Comparison of ENCODE assay signal across 29 cellular contexts in the genomic region with DNA sequence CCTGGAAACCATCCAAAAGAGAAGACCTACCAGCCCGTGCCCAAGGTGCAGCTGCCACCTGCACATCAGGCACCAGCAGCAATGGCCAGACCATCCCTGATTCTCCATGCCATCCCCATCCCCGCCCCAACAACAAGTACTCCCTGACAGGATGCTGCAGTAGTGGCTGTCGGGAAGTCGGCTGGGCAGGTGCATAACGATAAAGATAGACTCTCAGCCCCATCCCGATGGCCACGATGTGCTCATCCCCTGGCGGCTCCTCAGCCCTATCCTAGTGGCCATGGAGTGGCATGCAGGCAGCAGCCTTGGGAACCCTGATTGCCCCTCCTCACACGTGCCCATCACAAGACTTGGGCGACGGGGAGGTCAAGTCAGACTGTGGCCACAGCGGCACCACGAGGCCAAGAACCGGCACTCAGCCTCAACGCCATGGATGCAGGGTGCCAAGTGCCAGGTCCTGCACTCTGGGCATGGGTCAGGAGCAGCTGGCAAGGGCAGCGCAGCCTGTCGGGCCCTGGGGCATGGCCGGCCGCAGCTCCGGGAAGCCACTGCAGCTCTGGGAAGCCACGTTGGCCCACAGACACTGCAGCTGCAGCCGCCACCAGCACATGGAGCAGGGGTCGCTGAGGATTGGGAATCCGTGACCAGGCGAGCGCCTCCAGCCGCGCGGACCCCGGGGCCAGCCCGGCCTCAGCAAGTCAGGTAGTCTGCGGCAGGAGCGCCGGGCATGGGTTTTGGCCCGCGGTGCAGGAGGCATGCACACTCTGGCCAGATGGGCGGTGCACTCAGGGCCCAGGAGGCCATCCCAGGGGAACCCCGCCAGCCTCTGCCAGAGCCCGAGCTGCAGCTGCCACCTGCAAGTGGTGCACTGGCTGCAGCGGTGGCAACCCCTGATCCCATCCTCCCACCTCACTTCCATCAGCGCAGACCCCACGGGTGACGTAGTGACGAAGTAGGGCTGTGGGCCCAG.
"Had no signal": no experiment of that assay in that cellular context is flagged by ENCODE, and none has a peak within 500 bp of the region (broad histone marks: within the 10 kb centered on the region; RNA-seq: fewer than 3 reads in every experiment).

No MANE protein-coding gene starts in this region.

- H3K36me3 Mint-ChIP-seq: stimulated activated memory B cell treated with anti-CD40 and anti-IgM and Interleukin-4, amounts not matched to agents 10 μg/mL and 1 μg/mL and 100 μg/mL, for 72 hours had no signal

- H3K4me3 Mint-ChIP-seq: activated CD8-positive, alpha-beta T cell treated with anti-CD3 and anti-CD28 coated beads for 36 hours; activated T-cell treated with anti-CD3 and anti-CD28 coated beads, Interleukin-2, amount 50 U/mL, for 4 hours; activated T-helper 17 cell treated with anti-CD3 and anti-CD28 coated beads, Interleukin-2, amount 50 U/mL, for 72 hours; dendritic cell treated with granulocyte-macrophage colony-stimulating factor and Interleukin-4, amounts not matched to agents 40 ng/mL and 50 ng/mL, for 4 days; endodermal cell; nephron progenitor cell; stimulated activated memory B cell treated with anti-CD40 and anti-IgM and Interleukin-4, amounts not matched to agents 10 μg/mL and 1 μg/mL and 100 μg/mL, for 72 hours; T-helper 17 cell had no signal

- ATAC-seq: activated CD8-positive, alpha-beta T cell treated with anti-CD3 and anti-CD28 coated beads for 36 hours; activated T-cell treated with anti-CD3 and anti-CD28 coated beads, Interleukin-2, amount 50 U/mL, for 4 hours; activated T-helper 17 cell treated with anti-CD3 and anti-CD28 coated beads, Interleukin-2, amount 50 U/mL, for 72 hours; esophagus mucosa; left lobe of liver; mucosa of descending colon; stimulated activated memory B cell treated with anti-CD40 and anti-IgM and Interleukin-4, amounts not matched to agents 10 μg/mL and 1 μg/mL and 100 μg/mL, for 72 hours; T-helper 17 cell had no signal

- H3K27me3 ChIP-seq: neutrophil, ovary, stomach, suprapubic skin, tibial artery had no signal

- H3K4me3 ChIP-seq: mucosa of descending colon, ovary, prostate gland, stomach, suprapubic skin, tibial artery had no signal

- H3K27ac ChIP-seq: neutrophil, ovary, prostate gland, stomach, suprapubic skin, tibial artery had no signal

- H3K4me1 ChIP-seq: prostate gland, stomach, suprapubic skin, tibial artery had no signal

- H3K36me3 ChIP-seq: neutrophil, ovary, prostate gland, stomach, suprapubic skin, tibial artery had no signal

- H3K9me3 ChIP-seq: neutrophil, prostate gland had no signal

- DNase-seq: activated CD4-positive, alpha-beta T cell treated with anti-CD3 and anti-CD28 coated beads, Interleukin-2, amount 50 U/mL, for 1 hour; activated CD4-positive, CD25-positive, alpha-beta regulatory T cell treated with anti-CD3 and anti-CD28 coated beads, Interleukin-2, amount 50 U/mL, for 72 hours; activated CD8-positive, alpha-beta T cell treated with anti-CD3 and anti-CD28 coated beads for 36 hours; activated gamma-delta T cell treated with Interleukin-2 at 50 U/mL for 16 hours; activated naive CD4-positive, alpha-beta T cell treated with anti-CD3 and anti-CD28 coated beads, Interleukin-2, amount 50 U/mL, for 16 hours; activated T-cell treated with anti-CD3 and anti-CD28 coated beads, Interleukin-2, amount 50 U/mL, for 4 hours; amniotic stem cell; caudate nucleus; endodermal cell; foreskin fibroblast; hypothalamus; kidney glomerular epithelial cell; nephron progenitor cell; ovary; stimulated activated CD4-positive, alpha-beta T cell treated with anti-CD3 and anti-CD28 coated beads, Interleukin-12 subunit alpha, Interleukin-12 subunit beta, amount 100 ng/mL, for 4 hours; stimulated activated CD4-positive, alpha-beta T cell treated with anti-CD3 and anti-CD28 coated beads, Interleukin-4, amount 100 ng/mL, for 4 hours; stimulated activated CD8-positive, alpha-beta memory T cell treated with anti-CD3 and anti-CD28 coated beads, Interleukin-4, amount 100 ng/mL, for 48 hours; stomach; tibial artery had no signal

- H3K27ac Mint-ChIP-seq: activated CD8-positive, alpha-beta T cell treated with anti-CD3 and anti-CD28 coated beads for 36 hours; activated T-helper 17 cell treated with anti-CD3 and anti-CD28 coated beads, Interleukin-2, amount 50 U/mL, for 72 hours; dendritic cell treated with granulocyte-macrophage colony-stimulating factor and Interleukin-4, amounts not matched to agents 40 ng/mL and 50 ng/mL, for 4 days; endodermal cell; nephron progenitor cell; stimulated activated memory B cell treated with anti-CD40 and anti-IgM and Interleukin-4, amounts not matched to agents 10 μg/mL and 1 μg/mL and 100 μg/mL, for 72 hours; T-helper 17 cell had no signal

- H3K4me1 Mint-ChIP-seq: activated T-helper 17 cell treated with anti-CD3 and anti-CD28 coated beads, Interleukin-2, amount 50 U/mL, for 72 hours; endodermal cell; nephron progenitor cell; stimulated activated memory B cell treated with anti-CD40 and anti-IgM and Interleukin-4, amounts not matched to agents 10 μg/mL and 1 μg/mL and 100 μg/mL, for 72 hours; T-helper 17 cell had no signal

- H3K27me3 Mint-ChIP-seq: activated CD8-positive, alpha-beta T cell treated with anti-CD3 and anti-CD28 coated beads for 36 hours; activated T-helper 17 cell treated with anti-CD3 and anti-CD28 coated beads, Interleukin-2, amount 50 U/mL, for 72 hours; dendritic cell treated with granulocyte-macrophage colony-stimulating factor and Interleukin-4, amounts not matched to agents 40 ng/mL and 50 ng/mL, for 4 days; stimulated activated memory B cell treated with anti-CD40 and anti-IgM and Interleukin-4, amounts not matched to agents 10 μg/mL and 1 μg/mL and 100 μg/mL, for 72 hours; T-helper 17 cell had no signal
